ENCODE assay signal across 26 cellular contexts in genomic region chr10:89611282-89611681, GRCh38.
"Had no signal": no experiment of that assay in that cellular context is flagged by ENCODE, and none has a peak within 500 bp of the region (broad histone marks: within the 10 kb centered on the region; RNA-seq: fewer than 3 reads in every experiment).

No MANE protein-coding gene starts in this region.

- H3K4me3 ChIP-seq: stomach, suprapubic skin, testis, thoracic aorta, thyroid gland, tibial artery, tibial nerve, transverse colon, upper lobe of right lung, uterus, vagina had no signal

- H3K4me1 ChIP-seq: stomach, suprapubic skin, testis, tibial artery, tibial nerve, transverse colon, upper lobe of right lung, uterus, vagina had no signal

- H3K9me3 ChIP-seq: stomach, suprapubic skin, testis, thoracic aorta, thyroid gland, tibial artery, tibial nerve, transverse colon, upper lobe of right lung, uterus, vagina had no signal

- ATAC-seq: stimulated activated effector memory CD8-positive, alpha-beta T cell treated with anti-CD3 and anti-CD28 coated beads, Interleukin-12 subunit alpha, Interleukin-12 subunit beta, amount 100 ng/mL, for 72 hours; stimulated activated memory B cell treated with anti-CD40 and anti-IgM and Interleukin-4, amounts not matched to agents 10 μg/mL and 1 μg/mL and 100 μg/mL, for 72 hours; stimulated activated naive B cell treated with anti-CD40 and anti-IgM and Interleukin-4, amounts not matched to agents 10 μg/mL and 1 μg/mL and 100 μg/mL, for 72 hours; stimulated activated naive CD8-positive, alpha-beta T cell treated with anti-CD3 and anti-CD28 coated beads, Interleukin-15, amount 100 ng/mL, for 72 hours; stimulated activated naive CD8-positive, alpha-beta T cell treated with anti-CD3 and anti-CD28 coated beads, Interleukin-15, Interleukin-2, amounts not matched to agents 100 U/mL and 50 U/mL, for 24 hours; upper lobe of right lung had no signal

- FAIRE-seq: urothelium cell line had no signal

- DNase-seq: stimulated activated CD4-positive, alpha-beta T cell treated with anti-CD3 and anti-CD28 coated beads, Interleukin-2, amount 100 ng/mL, for 48 hours; stimulated activated CD4-positive, alpha-beta T cell treated with anti-CD3 and anti-CD28 coated beads, Interleukin-4, amount 100 ng/mL, for 1 hour; stimulated activated CD4-positive, alpha-beta T cell treated with anti-CD3 and anti-CD28 coated beads, Interleukin-4, amount 100 ng/mL, for 24 hours; stimulated activated CD4-positive, alpha-beta T cell treated with anti-CD3 and anti-CD28 coated beads, Interleukin-4, amount 100 ng/mL, for 4 hours; stimulated activated CD8-positive, alpha-beta memory T cell treated with anti-CD3 and anti-CD28 coated beads, Interleukin-4, amount 100 ng/mL, for 48 hours; stimulated activated naive B cell treated with anti-CD40 and anti-IgM and Interleukin-4, amounts not matched to agents 10 μg/mL and 1 μg/mL and 100 μg/mL, for 72 hours; stimulated activated naive CD4-positive, alpha-beta T cell; stimulated activated naive CD4-positive, alpha-beta T cell treated with Interleukin-2 at 50 U/mL for 16 hours; stimulated activated naive CD8-positive, alpha-beta T cell treated with anti-CD3 and anti-CD28 coated beads, Interleukin-15, amount 100 ng/mL, for 72 hours; stimulated activated naive CD8-positive, alpha-beta T cell treated with anti-CD3 and anti-CD28 coated beads, Interleukin-15, Interleukin-2, amounts not matched to agents 100 U/mL and 50 U/mL, for 24 hours; stomach; substantia nigra; testis; thyroid gland; tibial artery; transverse colon; trophoblast cell; upper lobe of right lung; uterus had no signal

- H3K27me3 ChIP-seq: stomach, suprapubic skin, testis, thyroid gland, tibial artery, tibial nerve, transverse colon, upper lobe of right lung, uterus, vagina had no signal

- H3K36me3 ChIP-seq: suprapubic skin, thoracic aorta, upper lobe of right lung, uterus, vagina had no signal

- H3K27ac ChIP-seq: stomach, suprapubic skin, testis, thoracic aorta, thyroid gland, tibial artery, tibial nerve, transverse colon, upper lobe of right lung, uterus, vagina had no signal
